8 cellular contexts compared by ENCODE assay signal in genomic region chr19:43503501-43504425, GRCh38. TPM values are rescaled to one million over a fixed set of nuclear protein-coding genes. Genes with fewer than 3 reads are reported as not detected.
DNase-seq lines count a peak whose midpoint lies in the region; ATAC-seq and TF ChIP-seq lines count a peak whose summit lies in the region.

No MANE protein-coding gene starts in this region.

- ATAC-seq in GM19328 (IDR thresholded peaks at IDR 0.05; ENCODE audit: unreplicated experiment) (peak; percentile 79), HG03469 (IDR thresholded peaks at IDR 0.05; ENCODE audit: unreplicated experiment) (peak; percentile 70), lung (ENCODE audit: insufficient read depth, low FRiP score) (peak; percentile 97)

- H3K4me3 ChIP-seq in lung = peak overlapping the region; percentile 62

- H3K36me3 ChIP-seq in lung (ENCODE audit: control insufficient read depth in 2 of 2, insufficient read depth in 2 of 2, low read length in 2 of 2) = peaks cover 3 to 6% of the 10 kb centered on the region in 2 donors

- H3K9me3 ChIP-seq in lung (ENCODE audit: control insufficient read depth in 2 of 2, insufficient read depth in 1 of 2, low read length in 1 of 2) = no peaks in the 10 kb centered on the region

- peaks cover 0 to 4% of the 10 kb centered on the region in 2 donors for H3K4me1 ChIP-seq in lung (ENCODE audit: control insufficient read depth in 2 of 2, insufficient read depth in 2 of 2, low read length in 2 of 2)

- H3K27me3 ChIP-seq in lung (ENCODE audit: control insufficient read depth, insufficient read depth) = no peaks in the 10 kb centered on the region

- H3K27ac ChIP-seq in C4-2B = peak overlapping the region; percentile 66
- peak overlapping the region; percentile 63 to 89 for H3K27ac ChIP-seq in lung (ENCODE audit: low read depth in 1 of 2, low read length in 1 of 2)

- DNase-seq in NCI-H774 (lab: John Stamatoyannopoulos, UW) (peak; percentile 91), ecto neural progenitor cell (ENCODE audit: low spot score) (peak; percentile 97), lung (ENCODE audit: low spot score) (peak; percentile 94)
- DNase-seq in activated CD4-positive, alpha-beta T cell treated with anti-CD3 and anti-CD28 coated beads, Interleukin-2, amount 50 U/mL, for 48 hours = peak; percentile 99 to 100
- DNase-seq in stimulated activated CD4-positive, alpha-beta T cell treated with anti-CD3 and anti-CD28 coated beads, TNF-alpha, amount 100 ng/mL, for 24 hours (ENCODE audit: low read depth in 3 of 3) = peak; percentile 98 to 100 (median 98)

- TF ChIP-seq CTCF in C4-2B (conservative IDR thresholded peaks at IDR 0.05) (no peak; the same call in 1 of the 2 replicates), lung (IDR thresholded peaks at IDR 0.05; ENCODE audit: control extremely low read depth, extremely low read depth) (no peak)

- 1 to 2% methylated on average over 58 to 64 of the region's 64 CpGs for WGBS in lung, 2 donors

RNA-seq across cellular contexts. Expression of gene PHLDB3, which starts 0.8 kb away (rescaled TPM):
- total RNA-seq in lung = 10 to 100 TPM in 1 of 2 donors, 1 to 10 TPM in 1; 9.8 to 23.4 TPM
- 1 to 10 TPM; 5.8 to 6.0 TPM for polyA plus RNA-seq in lung

RNA-seq across cellular contexts. Expression of gene ETHE1, which starts 23.2 kb away (rescaled TPM):
- total RNA-seq in lung = 10 to 100 TPM; 15.0 to 49.3 TPM
- polyA plus RNA-seq in lung = 10 to 100 TPM; 25.7 to 76.9 TPM

RNA-seq across cellular contexts. Expression of gene ZNF575, which starts 29.2 kb away (rescaled TPM):
- 1 to 10 TPM in 1 of 2 donors, under 1 TPM in 1; 0.65 to 2.3 TPM for total RNA-seq in lung
- under 1 TPM; 0.48 to 0.65 TPM for polyA plus RNA-seq in lung

RNA-seq across cellular contexts. Expression of gene LYPD3, which starts 38.4 kb away (rescaled TPM):
- under 1 TPM; 0.28 to 0.89 TPM for total RNA-seq in lung
- polyA plus RNA-seq in lung = 1 to 10 TPM; 1.0 to 1.7 TPM

Comparison
In these comparisons a context has a peak if more than half of its experiments do, and no peak if none do; other contexts are left out.
1. Peak in every context shown above with its lines: DNase-seq, ATAC-seq, H3K4me3 ChIP-seq and H3K27ac ChIP-seq.